In the genomic region with DNA sequence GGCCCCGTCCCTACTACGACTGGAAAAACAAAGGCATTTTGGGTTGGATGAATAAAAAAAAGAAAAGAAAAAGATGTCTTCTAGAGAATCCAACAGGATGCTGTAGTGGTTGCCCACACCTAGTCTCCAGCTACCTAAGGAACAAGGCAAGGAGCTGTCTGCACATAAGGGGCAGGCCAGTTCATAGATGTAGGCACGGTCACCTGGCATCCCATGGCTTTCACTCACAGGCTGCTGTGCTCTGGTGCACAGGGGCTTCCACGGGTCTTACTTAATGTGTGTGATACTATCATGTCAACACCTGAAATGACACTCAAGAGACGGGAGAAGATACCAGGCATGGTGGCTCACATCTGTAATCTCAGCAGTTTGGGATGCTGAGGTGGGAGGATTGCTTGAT, we compare ENCODE assay signal across 8 cellular contexts. TPM values are rescaled to one million over a fixed set of nuclear protein-coding genes. Genes with fewer than 3 reads are reported as not detected.
DNase-seq lines count a peak whose midpoint lies in the region; ATAC-seq, FAIRE-seq and TF ChIP-seq lines count a peak whose summit lies in the region.

No MANE protein-coding gene starts in this region.

- no peaks in the 10 kb centered on the region for H4K20me1 ChIP-seq in endothelial cell of umbilical vein (replicated peaks; ENCODE audit: control insufficient read depth, extremely low read depth, insufficient read depth, low read length)

- peaks cover 24% of the 10 kb centered on the region for H3K36me3 Mint-ChIP-seq in CD4-positive, CD25-positive, alpha-beta regulatory T cell

- CTCF ChIA-PET in Panc1 (lab: Charles Lee), result no interaction called here
- CTCF ChIA-PET in endothelial cell of umbilical vein (lab: Charles Lee), result no interaction called here

- no peaks in the 10 kb centered on the region for H3K27me3 Mint-ChIP-seq in CD4-positive, CD25-positive, alpha-beta regulatory T cell

- no peaks in the 10 kb centered on the region for H3K9me1 ChIP-seq in endothelial cell of umbilical vein (replicated peaks; ENCODE audit: control insufficient read depth, extremely low read depth, insufficient read depth, low read length)

- peaks cover 15 to 53% (median 33%) of the 10 kb centered on the region in 4 donors for H3K4me1 Mint-ChIP-seq in CD4-positive, CD25-positive, alpha-beta regulatory T cell

- peaks cover 13% of the 10 kb centered on the region for H3K36me3 ChIP-seq in CD4-positive, CD25-positive, alpha-beta regulatory T cell (ENCODE audit: control insufficient read depth, insufficient read depth, low read length)
- H3K36me3 ChIP-seq in Panc1 (ENCODE audit: control insufficient read depth, insufficient read depth, low read length) (no peaks in the 10 kb centered on the region), endothelial cell of umbilical vein (ENCODE audit: control insufficient read depth in 2 of 2, extremely low read depth in 1 of 2, insufficient read depth in 2 of 2, low read length in 2 of 2) (peaks cover 0 to 2% of the 10 kb centered on the region in 2 experiments), parathyroid adenoma (ENCODE audit: control insufficient read depth, insufficient read depth, low read length) (no peaks in the 10 kb centered on the region)

- H3K4me1 ChIP-seq in CD4-positive, CD25-positive, alpha-beta regulatory T cell (ENCODE audit: control insufficient read depth, insufficient read depth, low read length, poor library complexity, severe bottlenecking), result peaks cover 40% of the 10 kb centered on the region
- H3K4me1 ChIP-seq in Panc1 (ENCODE audit: control insufficient read depth, insufficient read depth, low read length), result peaks cover 4% of the 10 kb centered on the region; the same call in 1 of the 2 replicates
- peaks cover 5% of the 10 kb centered on the region for H3K4me1 ChIP-seq in endothelial cell of umbilical vein (ENCODE audit: control insufficient read depth, extremely low read depth, insufficient read depth, low read length)
- H3K4me1 ChIP-seq in parathyroid adenoma, result peaks cover 3% of the 10 kb centered on the region

- H3K9ac ChIP-seq in endothelial cell of umbilical vein (replicated peaks; ENCODE audit: extremely low read depth, insufficient read depth, low read length) (peak overlapping the region; percentile 59), parathyroid adenoma (no peak overlapping the region)

- H3K27me3 ChIP-seq in CD4-positive, CD25-positive, alpha-beta regulatory T cell (ENCODE audit: control insufficient read depth, insufficient read depth, low read length), result no peaks in the 10 kb centered on the region
- no peaks in the 10 kb centered on the region for H3K27me3 ChIP-seq in Panc1 (ENCODE audit: control insufficient read depth, insufficient read depth, low read length)
- no peaks in the 10 kb centered on the region for H3K27me3 ChIP-seq in endothelial cell of umbilical vein (ENCODE audit: control insufficient read depth in 2 of 2, insufficient read depth in 2 of 2, low read length in 2 of 2)
- no peaks in the 10 kb centered on the region for H3K27me3 ChIP-seq in parathyroid adenoma (ENCODE audit: control insufficient read depth, insufficient read depth, low read length)

- H3K79me2 ChIP-seq in endothelial cell of umbilical vein (ENCODE audit: control insufficient read depth, insufficient read depth, low read length) (peaks cover 5% of the 10 kb centered on the region), parathyroid adenoma (peaks cover 4% of the 10 kb centered on the region)

- FAIRE-seq in endothelial cell of umbilical vein (lab: Jason Lieb, UNC), result no peak

- H3K4me2 ChIP-seq in endothelial cell of umbilical vein (ENCODE audit: insufficient read depth, low read length) (peak overlapping the region; percentile 96), parathyroid adenoma (ENCODE audit: low read length) (peak overlapping the region; percentile 47)

- TF ChIP-seq CTCF in Panc1 (IDR thresholded peaks at IDR 0.05) (no peak), endothelial cell of umbilical vein (IDR thresholded peaks at IDR 0.05; ENCODE audit: extremely low read depth in 1 of 2, insufficient read depth in 1 of 2, low read depth in 1 of 2, low read length in 2 of 2) (no peak), parathyroid adenoma (IDR thresholded peaks at IDR 0.05) (no peak)

- H3K4me3 ChIP-seq in CD4-positive, CD25-positive, alpha-beta regulatory T cell (ENCODE audit: low read depth, low read length), result peak overlapping the region; percentile 79
- H3K4me3 ChIP-seq in Panc1 (ENCODE audit: low read depth in 2 of 2, low read length in 2 of 2), result peak overlapping the region; percentile 75 to 77
- peak overlapping the region; percentile 61 to 90 (median 71) for H3K4me3 ChIP-seq in endothelial cell of umbilical vein (replicated peaks in 1 of 3; ENCODE audit: insufficient read depth in 1 of 3, low read depth in 1 of 3, low read length in 3 of 3)
- peak overlapping the region; percentile 36 for H3K4me3 ChIP-seq in parathyroid adenoma (ENCODE audit: low read depth, low read length)

- H3K9me3 ChIP-seq in CD4-positive, CD25-positive, alpha-beta regulatory T cell (ENCODE audit: control insufficient read depth in 2 of 2, low read length in 2 of 2), result no peaks in the 10 kb centered on the region
- H3K9me3 ChIP-seq in Panc1 (ENCODE audit: control insufficient read depth, insufficient read depth, low read depth, low read length) (no peaks in the 10 kb centered on the region), endothelial cell of umbilical vein (replicated peaks; ENCODE audit: control insufficient read depth, insufficient read depth, low read length) (no peaks in the 10 kb centered on the region), parathyroid adenoma (ENCODE audit: control insufficient read depth, low read length) (no peaks in the 10 kb centered on the region)

- no peaks in the 10 kb centered on the region for H3K9me3 Mint-ChIP-seq in CD4-positive, CD25-positive, alpha-beta regulatory T cell

- peak overlapping the region in 2 of 3 donors; percentile 76 to 89 for H3K27ac Mint-ChIP-seq in CD4-positive, CD25-positive, alpha-beta regulatory T cell

- POLR2A ChIA-PET in Panc1 (lab: Charles Lee), result interaction anchor here (0.6 kb wide), 1 partner anchor 36 kb away, joined by 4 read pairs; no protein-coding TSS in a partner anchor
- POLR2A ChIA-PET in endothelial cell of umbilical vein (lab: Charles Lee), result interaction anchor here (0.6 kb wide), 1 partner anchor 37 kb away, joined by 3 read pairs; no protein-coding TSS in a partner anchor

- ATAC-seq in CD4-positive, CD25-positive, alpha-beta regulatory T cell (ENCODE audit: low read depth in 2 of 2), result no peak
- ATAC-seq in Panc1, result no peak
- ATAC-seq in left lobe of liver, result no peak
- no peak for ATAC-seq in HG03095 (IDR thresholded peaks at IDR 0.05; ENCODE audit: unreplicated experiment)

- dilution Hi-C loops in endothelial cell of umbilical vein (cut with MboI; ENCODE audit: extremely low pct_ligation_motif_present, low sequenced_read_pairs), result no loop called here

- H3K4me3 Mint-ChIP-seq in CD4-positive, CD25-positive, alpha-beta regulatory T cell, result peak overlapping the region; percentile 83 to 91 (median 85)

- no TSS peak for BruUV-seq in Panc1 (replicated peaks; lab: Mats Ljungman, UMichigan)
- BruUV-seq in endothelial cell of umbilical vein (replicated peaks; lab: Mats Ljungman, UMichigan), result TSS peak; percentile 50

- intact Hi-C loops in Panc1 (cut with micrococcal nuclease; ENCODE audit: unreplicated experiment), result no loop called here
- intact Hi-C loops in endothelial cell of umbilical vein (cut with micrococcal nuclease), result no loop called here

- H2AFZ ChIP-seq in endothelial cell of umbilical vein (ENCODE audit: low read depth, low read length) (peak overlapping the region; percentile 86), parathyroid adenoma (peak overlapping the region; percentile 91)

- no peak for DNase-seq in CD4-positive, CD25-positive, alpha-beta regulatory T cell
- DNase-seq in Panc1 (ENCODE audit: low read depth, low spot score) (no peak), endothelial cell of umbilical vein (ENCODE audit: low read depth, low spot score) (no peak), AG20443 (ENCODE audit: low spot score) (no peak), NCI-H226 (no peak), left lobe of liver (ENCODE audit: low spot score) (no peak)

- no peak for TF ChIP-seq POLR2A in endothelial cell of umbilical vein (IDR thresholded peaks at IDR 0.05; ENCODE audit: low read depth, low read length)

- in situ Hi-C loops in Panc1 (cut with HindIII; ENCODE audit: low pct_unique_long_range_greater_than_20kb, low sequenced_read_pairs), result no loop called here

- peak overlapping the region; percentile 91 for H3K27ac ChIP-seq in CD4-positive, CD25-positive, alpha-beta regulatory T cell (ENCODE audit: insufficient read depth, low read length, poor library complexity, severe bottlenecking)
- peak overlapping the region; percentile 71 for H3K27ac ChIP-seq in Panc1 (ENCODE audit: low read length)
- peak overlapping the region; percentile 46 for H3K27ac ChIP-seq in endothelial cell of umbilical vein (ENCODE audit: insufficient read depth, low read depth, low read length)
- H3K27ac ChIP-seq in parathyroid adenoma, result peak overlapping the region; percentile 64

TF ChIP-seq in endothelial cell of umbilical vein, 7 proteins besides CTCF, POLR2A, EP300 and RAD21:
- TF ChIP-seq MYC (IDR thresholded peaks at IDR 0.05; ENCODE audit: low read depth, low read length), result no peak

RNA-seq across cellular contexts. Expression of a gene that starts 1.0 kb away (rescaled TPM):
- 36.0 TPM for total RNA-seq in CD4-positive, CD25-positive, alpha-beta regulatory T cell
- 10 to 100 TPM; 13.9 to 17.5 (median 16.4) TPM for polyA plus RNA-seq in CD4-positive, CD25-positive, alpha-beta regulatory T cell
- total RNA-seq in Panc1 (2021; ENCODE audit: unreplicated experiment), result 28.0 TPM
- polyA plus RNA-seq in Panc1 (2012; ENCODE audit: insufficient read length), result 22.4 TPM
- 8.7 and 11.3 TPM in 2 replicates for total RNA-seq in endothelial cell of umbilical vein
- 14.1 and 14.9 TPM in 2 replicates for polyA plus RNA-seq in endothelial cell of umbilical vein
- 8.3 and 10.1 TPM in 2 replicates for polyA plus RNA-seq in endothelial cell of umbilical vein (2011; cell fraction: cytosol; rRNA removed)
- 29.6 and 31.9 TPM in 2 replicates for polyA plus RNA-seq in endothelial cell of umbilical vein (2011; cell fraction: nucleus; rRNA removed)
- polyA plus RNA-seq in endothelial cell of umbilical vein (2012), result 4.8 and 5.3 TPM in 2 replicates
- polyA minus RNA-seq in endothelial cell of umbilical vein, result 16.5 and 25.3 TPM in 2 replicates
- 3.9 TPM for polyA minus RNA-seq in endothelial cell of umbilical vein (2011; cell fraction: cytosol; rRNA and poly(A)+ RNA removed)
- polyA minus RNA-seq in endothelial cell of umbilical vein (2011; cell fraction: nucleus; rRNA and poly(A)+ RNA removed), result 12.7 and 16.8 TPM in 2 replicates
- 3.1 TPM for total RNA-seq in left lobe of liver
